ENCODE assay signal across 8 cellular contexts in genomic region chr6:112253842-112254816, GRCh38. TPM values are rescaled to one million over a fixed set of nuclear protein-coding genes. Genes with fewer than 3 reads are reported as not detected.
DNase-seq lines count a peak whose midpoint lies in the region; ATAC-seq and TF ChIP-seq lines count a peak whose summit lies in the region.

TSS of gene LAMA4 (minus strand) at chr6:112254567. CDS start at chr6:112254150, 417 bp downstream.

- no peak for TF ChIP-seq CTCF in dorsolateral prefrontal cortex (IDR thresholded peaks at IDR 0.05 in 54 of 56, conservative IDR thresholded peaks at IDR 0.05 in 2 of 56; ENCODE audit: low read depth in 1 of 56, partially characterized antibody in 56 of 56)

- H3K27me3 Mint-ChIP-seq in stimulated activated memory B cell treated with anti-CD40 and anti-IgM and Interleukin-4, amounts not matched to agents 10 μg/mL and 1 μg/mL and 100 μg/mL, for 72 hours: peaks cover 39% of the 10 kb centered on the region

- peak within 1 kb of the TSS in 58 of 59 donors; percentile 33 to 93 (median 84) for H3K27ac ChIP-seq in dorsolateral prefrontal cortex

- no peaks in the 10 kb centered on the region for H3K36me3 ChIP-seq in H7 (replicated peaks; ENCODE audit: control insufficient read depth, insufficient read depth, low read length)

- DNase-seq in Ammon's horn (ENCODE audit: low spot score): peak; percentile 46
- peak; percentile 72 for DNase-seq in H7
- DNase-seq in SK-N-DZ (ENCODE audit: low spot score): peak; percentile 23
- DNase-seq in dorsolateral prefrontal cortex: peak in 7 of 10 donors; percentile 11 to 61 (median 45)
- peak; percentile 61 for DNase-seq in left lobe of liver (ENCODE audit: low spot score)
- DNase-seq in cerebellar nuclear complex (lab: John Stamatoyannopoulos, UW): no peak

- H3K4me3 Mint-ChIP-seq in stimulated activated memory B cell treated with anti-CD40 and anti-IgM and Interleukin-4, amounts not matched to agents 10 μg/mL and 1 μg/mL and 100 μg/mL, for 72 hours: peak within 1 kb of the TSS; percentile 75

- no peak within 1 kb of the TSS for H3K27ac Mint-ChIP-seq in stimulated activated memory B cell treated with anti-CD40 and anti-IgM and Interleukin-4, amounts not matched to agents 10 μg/mL and 1 μg/mL and 100 μg/mL, for 72 hours

- peak; percentile 87 for ATAC-seq in left lobe of liver
- peak; percentile 66 for ATAC-seq in stimulated activated memory B cell treated with anti-CD40 and anti-IgM and Interleukin-4, amounts not matched to agents 10 μg/mL and 1 μg/mL and 100 μg/mL, for 72 hours
- no peak for ATAC-seq in HG03139 (IDR thresholded peaks at IDR 0.05; ENCODE audit: unreplicated experiment)

- H3K36me3 Mint-ChIP-seq in stimulated activated memory B cell treated with anti-CD40 and anti-IgM and Interleukin-4, amounts not matched to agents 10 μg/mL and 1 μg/mL and 100 μg/mL, for 72 hours: no peaks in the 10 kb centered on the region

- intact Hi-C loops in dorsolateral prefrontal cortex (cut with DNase I): no loop called here

- peak within 1 kb of the TSS; percentile 75 for H3K4me3 ChIP-seq in H7 (ENCODE audit: insufficient read depth, low read depth, low read length)
- peak within 1 kb of the TSS; percentile 48 to 95 (median 72) for H3K4me3 ChIP-seq in dorsolateral prefrontal cortex

- peaks cover 18% of the 10 kb centered on the region for H3K27me3 ChIP-seq in H7 (ENCODE audit: control insufficient read depth, insufficient read depth, low read length)
- peaks cover 0 to 6% (median 0%) of the 10 kb centered on the region in 45 donors for H3K27me3 ChIP-seq in dorsolateral prefrontal cortex

- peaks cover 17% of the 10 kb centered on the region for H3K4me1 Mint-ChIP-seq in stimulated activated memory B cell treated with anti-CD40 and anti-IgM and Interleukin-4, amounts not matched to agents 10 μg/mL and 1 μg/mL and 100 μg/mL, for 72 hours

- H3K9me3 Mint-ChIP-seq in stimulated activated memory B cell treated with anti-CD40 and anti-IgM and Interleukin-4, amounts not matched to agents 10 μg/mL and 1 μg/mL and 100 μg/mL, for 72 hours: no peaks in the 10 kb centered on the region

RNA-seq across cellular contexts. Expression of gene LAMA4, which starts in this region (rescaled TPM):
- total RNA-seq in H7 (2014; rRNA removed; shearing (Covaris generic)): 1.1 and 2.1 TPM in 2 replicates
- 0.08 and 0.34 TPM in 2 replicates for polyA plus RNA-seq in SK-N-DZ (2014; cell fraction: cytosol; rRNA removed)
- polyA plus RNA-seq in SK-N-DZ (2014; cell fraction: nucleus; rRNA removed): 0.24 and 0.30 TPM in 2 replicates
- 10 to 100 TPM; 11.7 to 46.8 (median 26.5) TPM for total RNA-seq in dorsolateral prefrontal cortex
- total RNA-seq in left lobe of liver: 2.8 TPM

Comparison
In these comparisons a context has a peak if more than half of its experiments do, and no peak if none do; other contexts are left out.
1. DNase-seq: peak in Ammon's horn (single experiment), H7 (single experiment), SK-N-DZ (single experiment), dorsolateral prefrontal cortex (7 of 10) and left lobe of liver (single experiment); none in cerebellar nuclear complex (0 of 2).